1 cellular context compared by ENCODE assay signal in genomic region chr14:61358812-61359211, GRCh38.
TF ChIP-seq lines count a peak whose summit lies in the region.

No MANE protein-coding gene starts in this region.

TF ChIP-seq in GM12878, 131 proteins besides CTCF, POLR2A, EP300 and RAD21 (continued from another document):
- TF ChIP-seq NFXL1 (IDR thresholded peaks at IDR 0.05; ENCODE audit: borderline replicate concordance), result no peak
- TF ChIP-seq RELA (IDR thresholded peaks at IDR 0.05; ENCODE audit: borderline replicate concordance, partially characterized antibody), result no peak
- TF ChIP-seq BRCA1 (IDR thresholded peaks at IDR 0.05; ENCODE audit: low read depth, low read length), result no peak
- no peak for TF ChIP-seq ZBTB11 (CRISPR knock-in tag; IDR thresholded peaks at IDR 0.05)
- no peak for TF ChIP-seq JUNB (IDR thresholded peaks at IDR 0.05)
- TF ChIP-seq NR2C1 (IDR thresholded peaks at IDR 0.05), result no peak
- no peak for TF ChIP-seq BCL11A (IDR thresholded peaks at IDR 0.05; ENCODE audit: low read depth, low read length)
